ENCODE assay signal across 1 cellular context in the genomic region with DNA sequence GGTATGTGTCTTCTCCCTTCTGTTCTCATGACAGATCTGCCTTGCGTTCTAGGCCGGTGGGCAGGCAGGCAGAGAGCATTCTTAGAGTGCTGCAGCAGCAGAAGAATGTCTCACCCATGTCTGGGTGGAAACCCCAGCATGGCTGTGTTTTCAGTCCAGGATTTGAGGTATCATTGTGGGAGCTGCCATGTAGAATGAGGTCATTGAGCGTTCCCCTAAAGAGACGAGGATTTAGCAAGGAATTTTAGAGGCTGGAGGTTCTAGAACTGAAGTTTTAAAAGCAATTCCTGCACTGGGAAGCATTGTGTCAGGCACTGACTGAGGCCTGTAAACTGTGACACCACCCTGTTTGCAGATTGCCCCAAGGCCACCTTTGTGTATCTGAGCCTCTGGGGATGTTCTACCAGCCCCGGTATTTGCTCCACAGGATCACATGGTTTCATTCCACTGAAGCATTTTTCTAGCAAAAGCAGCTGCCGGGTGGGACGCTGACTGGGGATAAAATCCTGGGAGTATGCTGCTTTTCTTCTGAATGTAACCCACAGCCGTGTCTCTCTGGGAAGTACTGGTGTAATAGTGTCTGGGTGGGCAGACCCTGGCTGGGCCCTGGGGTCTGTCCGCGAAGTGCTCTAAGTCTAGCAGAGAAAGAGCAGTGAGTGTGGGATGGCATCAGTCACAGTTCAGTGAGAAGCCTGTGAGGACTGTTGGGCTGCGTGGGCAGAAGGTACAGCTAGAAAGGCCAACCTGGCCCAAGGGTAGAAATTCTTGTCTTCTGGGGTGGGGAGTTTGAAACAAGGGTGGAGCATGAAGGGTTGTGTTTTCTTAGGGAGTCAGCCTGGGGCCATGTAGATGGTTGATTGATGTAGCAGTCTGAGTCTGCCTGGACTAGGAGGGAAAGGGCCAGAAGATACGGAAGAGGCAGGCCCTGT.
TF ChIP-seq lines count a peak whose summit lies in the region.

No MANE protein-coding gene starts in this region.

TF ChIP-seq in IMR-90, 13 proteins besides CTCF, POLR2A, EP300 and RAD21:
- no peak for TF ChIP-seq RFX5 (IDR thresholded peaks at IDR 0.05; ENCODE audit: low read depth, low read length)
- TF ChIP-seq, protein P1, sequence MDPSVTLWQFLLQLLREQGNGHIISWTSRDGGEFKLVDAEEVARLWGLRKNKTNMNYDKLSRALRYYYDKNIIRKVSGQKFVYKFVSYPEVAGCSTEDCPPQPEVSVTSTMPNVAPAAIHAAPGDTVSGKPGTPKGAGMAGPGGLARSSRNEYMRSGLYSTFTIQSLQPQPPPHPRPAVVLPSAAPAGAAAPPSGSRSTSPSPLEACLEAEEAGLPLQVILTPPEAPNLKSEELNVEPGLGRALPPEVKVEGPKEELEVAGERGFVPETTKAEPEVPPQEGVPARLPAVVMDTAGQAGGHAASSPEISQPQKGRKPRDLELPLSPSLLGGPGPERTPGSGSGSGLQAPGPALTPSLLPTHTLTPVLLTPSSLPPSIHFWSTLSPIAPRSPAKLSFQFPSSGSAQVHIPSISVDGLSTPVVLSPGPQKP (IDR thresholded peaks at IDR 0.05; ENCODE audit: borderline replicate concordance, low read depth, low read length): no peak
- no peak for TF ChIP-seq MAFK (IDR thresholded peaks at IDR 0.05; ENCODE audit: low read depth, low read length)
- TF ChIP-seq NFE2L2 (IDR thresholded peaks at IDR 0.05; ENCODE audit: low read depth, low read length): no peak
- TF ChIP-seq MXI1 (IDR thresholded peaks at IDR 0.05; ENCODE audit: borderline replicate concordance, low read depth, low read length): no peak
- no peak for TF ChIP-seq CEBPB (IDR thresholded peaks at IDR 0.05; ENCODE audit: low read depth, low read length)
- no peak for TF ChIP-seq CHD1 (IDR thresholded peaks at IDR 0.05; ENCODE audit: low read depth, low read length)
- TF ChIP-seq BHLHE40 (IDR thresholded peaks at IDR 0.05; ENCODE audit: low read depth, low read length): no peak
- no peak for TF ChIP-seq RCOR1 (IDR thresholded peaks at IDR 0.05; ENCODE audit: insufficient replicate concordance, low read length)
- no peak for TF ChIP-seq SMC3 (IDR thresholded peaks at IDR 0.05; ENCODE audit: low read depth, low read length)
- TF ChIP-seq MAZ (IDR thresholded peaks at IDR 0.05; ENCODE audit: borderline replicate concordance, low read depth, low read length): no peak
- no peak for TF ChIP-seq FOS (IDR thresholded peaks at IDR 0.05; ENCODE audit: low read depth, low read length)
- TF ChIP-seq, protein P2, sequence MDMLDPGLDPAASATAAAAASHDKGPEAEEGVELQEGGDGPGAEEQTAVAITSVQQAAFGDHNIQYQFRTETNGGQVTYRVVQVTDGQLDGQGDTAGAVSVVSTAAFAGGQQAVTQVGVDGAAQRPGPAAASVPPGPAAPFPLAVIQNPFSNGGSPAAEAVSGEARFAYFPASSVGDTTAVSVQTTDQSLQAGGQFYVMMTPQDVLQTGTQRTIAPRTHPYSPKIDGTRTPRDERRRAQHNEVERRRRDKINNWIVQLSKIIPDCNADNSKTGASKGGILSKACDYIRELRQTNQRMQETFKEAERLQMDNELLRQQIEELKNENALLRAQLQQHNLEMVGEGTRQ (IDR thresholded peaks at IDR 0.05; ENCODE audit: low read depth, low read length): no peak
